ENCODE assay signal across 8 cellular contexts in genomic region chr19:49142866-49143335, GRCh38. TPM values are rescaled to one million over a fixed set of nuclear protein-coding genes. Genes with fewer than 3 reads are reported as not detected.
DNase-seq lines count a peak whose midpoint lies in the region; ATAC-seq and TF ChIP-seq lines count a peak whose summit lies in the region.

No MANE protein-coding gene starts in this region.

- no peaks in the 10 kb centered on the region for H3K36me3 Mint-ChIP-seq in natural killer cell treated with Interleukin-12 subunit alpha and Interleukin-12 subunit beta and Interleukin-15 and Interleukin-18, amount 100 ng/mL, for 72 hours

- H3K9me3 ChIP-seq in BLaER1 treated with 17β-estradiol and CSF1 and Interleukin-3, amounts not matched to agents 10 nM and 100 nM (replicated peaks in 1 of 11): no peaks in the 10 kb centered on the region
- no peaks in the 10 kb centered on the region for H3K9me3 ChIP-seq in subcutaneous abdominal adipose tissue (ENCODE audit: control insufficient read depth in 5 of 5, low read length in 5 of 5)

- H3K27ac ChIP-seq in BLaER1 treated with 17β-estradiol and CSF1 and Interleukin-3, amounts not matched to agents 10 nM and 100 nM: no peak overlapping the region
- H3K27ac ChIP-seq in subcutaneous abdominal adipose tissue (ENCODE audit: low read depth, low read length): no peak overlapping the region

- peak overlapping the region in 1 of 2 donors; percentile 57 for H3K27ac Mint-ChIP-seq in natural killer cell treated with Interleukin-12 subunit alpha and Interleukin-12 subunit beta and Interleukin-15 and Interleukin-18, amount 100 ng/mL, for 72 hours

- peak overlapping the region; percentile 78 for H3K4me3 Mint-ChIP-seq in natural killer cell treated with Interleukin-12 subunit alpha and Interleukin-12 subunit beta and Interleukin-15 and Interleukin-18, amount 100 ng/mL, for 72 hours

- H3K9me3 Mint-ChIP-seq in natural killer cell treated with Interleukin-12 subunit alpha and Interleukin-12 subunit beta and Interleukin-15 and Interleukin-18, amount 100 ng/mL, for 72 hours: no peaks in the 10 kb centered on the region

- H3K4me1 ChIP-seq in BLaER1 treated with 17β-estradiol and CSF1 and Interleukin-3, amounts not matched to agents 10 nM and 100 nM: peaks cover 15 to 60% (median 53%) of the 10 kb centered on the region in 10 experiments
- peaks cover 0 to 24% (median 19%) of the 10 kb centered on the region in 5 donors for H3K4me1 ChIP-seq in subcutaneous abdominal adipose tissue (ENCODE audit: control insufficient read depth in 5 of 5, insufficient read depth in 5 of 5, low read length in 5 of 5)

- DNase-seq in H4 (ENCODE audit: low spot score) (peak; percentile 82), NCI-H748 (lab: John Stamatoyannopoulos, UW; ENCODE audit: unreplicated experiment) (peak; percentile 96), fibroblast of villous mesenchyme (ENCODE audit: low read depth) (peak; percentile 90)
- DNase-seq in activated naive CD4-positive, alpha-beta T cell (lab: John Stamatoyannopoulos, UW): peak in 3 of 4 experiments; percentile 17 to 30 (median 24)
- peak; percentile 85 for DNase-seq in natural killer cell treated with Interleukin-12 subunit alpha and Interleukin-12 subunit beta and Interleukin-15 and Interleukin-18, amount 100 ng/mL, for 72 hours (ENCODE audit: low spot score)

- H3K27me3 ChIP-seq in BLaER1 treated with 17β-estradiol and CSF1 and Interleukin-3, amounts not matched to agents 10 nM and 100 nM: no peaks in the 10 kb centered on the region
- peaks cover 0 to 7% (median 0%) of the 10 kb centered on the region in 5 donors for H3K27me3 ChIP-seq in subcutaneous abdominal adipose tissue (ENCODE audit: control insufficient read depth in 5 of 5, insufficient read depth in 4 of 5, low read length in 5 of 5)

- H3K4me3 ChIP-seq in BLaER1 treated with 17β-estradiol and CSF1 and Interleukin-3, amounts not matched to agents 10 nM and 100 nM: peak overlapping the region; percentile 39 to 63 (median 51); a peak in 16 of 20 replicates
- peak overlapping the region; percentile 75 for H3K4me3 ChIP-seq in fibroblast of villous mesenchyme (ENCODE audit: low read depth, low read length)
- peak overlapping the region; percentile 54 to 69 (median 67) for H3K4me3 ChIP-seq in subcutaneous abdominal adipose tissue (ENCODE audit: low read depth in 1 of 5, low read length in 5 of 5)

- no peak for TF ChIP-seq CTCF in fibroblast of villous mesenchyme (IDR thresholded peaks at IDR 0.05; ENCODE audit: insufficient read depth, low read depth, low read length)

- H3K27me3 Mint-ChIP-seq in natural killer cell treated with Interleukin-12 subunit alpha and Interleukin-12 subunit beta and Interleukin-15 and Interleukin-18, amount 100 ng/mL, for 72 hours: peaks cover 20 to 33% of the 10 kb centered on the region in 2 donors

- peak overlapping the region in 5 of 11 experiments; percentile 41 to 61 (median 57); a peak in 6 of 22 replicates for H3K9ac ChIP-seq in BLaER1 treated with 17β-estradiol and CSF1 and Interleukin-3, amounts not matched to agents 10 nM and 100 nM
- peak overlapping the region in 1 of 5 donors; percentile 37 for H3K9ac ChIP-seq in subcutaneous abdominal adipose tissue (ENCODE audit: low read length in 5 of 5)

- peak; percentile 96 to 98 for ATAC-seq in natural killer cell treated with Interleukin-12 subunit alpha and Interleukin-12 subunit beta and Interleukin-15 and Interleukin-18, amount 100 ng/mL, for 72 hours
- ATAC-seq in HG02870 (IDR thresholded peaks at IDR 0.05; ENCODE audit: unreplicated experiment): no peak

- H4K20me1 ChIP-seq in BLaER1 treated with 17β-estradiol and CSF1 and Interleukin-3, amounts not matched to agents 10 nM and 100 nM: no peaks in the 10 kb centered on the region; a peak in 1 of 22 replicates

- 0 out of 22 replicates have a peak, but pooled peaks cover 0 to 2% (median 0%) of the 10 kb centered on the region in 11 experiments for H3K36me3 ChIP-seq in BLaER1 treated with 17β-estradiol and CSF1 and Interleukin-3, amounts not matched to agents 10 nM and 100 nM
- H3K36me3 ChIP-seq in subcutaneous abdominal adipose tissue (ENCODE audit: control insufficient read depth in 5 of 5, insufficient read depth in 5 of 5, low read length in 5 of 5): no peaks in the 10 kb centered on the region

- H3K4me1 Mint-ChIP-seq in natural killer cell treated with Interleukin-12 subunit alpha and Interleukin-12 subunit beta and Interleukin-15 and Interleukin-18, amount 100 ng/mL, for 72 hours (ENCODE audit: low read depth in 2 of 2): peaks cover 19% of the 10 kb centered on the region in 2 donors

- H3K4me2 ChIP-seq in BLaER1 treated with 17β-estradiol and CSF1 and Interleukin-3, amounts not matched to agents 10 nM and 100 nM: peak overlapping the region; percentile 78 to 94 (median 91)

RNA-seq across cellular contexts. Expression of gene HRC, which starts 12.3 kb away (rescaled TPM):
- 0.06 TPM in 1 of 2 replicates, not detected in the other for total RNA-seq in H4 (2014; rRNA removed; shearing (Covaris generic))
- total RNA-seq in fibroblast of villous mesenchyme: under 0.01 TPM in 1 of 2 replicates, not detected in the other
- not detected for total RNA-seq in natural killer cell treated with Interleukin-12 subunit alpha and Interleukin-12 subunit beta and Interleukin-15 and Interleukin-18, amount 100 ng/mL, for 72 hours

RNA-seq across cellular contexts. Expression of gene TRPM4, which starts 14.7 kb away (rescaled TPM):
- total RNA-seq in H4 (2014; rRNA removed; shearing (Covaris generic)): 3.9 and 5.0 TPM in 2 replicates
- 17.3 and 18.0 TPM in 2 replicates for total RNA-seq in fibroblast of villous mesenchyme
- total RNA-seq in natural killer cell treated with Interleukin-12 subunit alpha and Interleukin-12 subunit beta and Interleukin-15 and Interleukin-18, amount 100 ng/mL, for 72 hours: not detected

RNA-seq across cellular contexts. Expression of gene PPFIA3, which starts 23.6 kb away (rescaled TPM):
- total RNA-seq in H4 (2014; rRNA removed; shearing (Covaris generic)): 5.4 and 6.9 TPM in 2 replicates
- 1.6 and 2.2 TPM in 2 replicates for total RNA-seq in fibroblast of villous mesenchyme
- total RNA-seq in natural killer cell treated with Interleukin-12 subunit alpha and Interleukin-12 subunit beta and Interleukin-15 and Interleukin-18, amount 100 ng/mL, for 72 hours: 10 to 100 TPM in 1 of 2 donors, 1 to 10 TPM in 1; 7.0 to 11.3 TPM

RNA-seq across cellular contexts. Expression of gene C19orf73, which starts 24.0 kb away (rescaled TPM):
- total RNA-seq in H4 (2014; rRNA removed; shearing (Covaris generic)): 0.80 and 7.3 TPM in 2 replicates
- total RNA-seq in fibroblast of villous mesenchyme: 0.32 TPM in 1 of 2 replicates, not detected in the other
- 1 to 10 TPM in 1 of 2 donors, under 1 TPM in 1; 0.95 to 2.9 TPM for total RNA-seq in natural killer cell treated with Interleukin-12 subunit alpha and Interleukin-12 subunit beta and Interleukin-15 and Interleukin-18, amount 100 ng/mL, for 72 hours

RNA-seq across cellular contexts. Expression of gene LIN7B, which starts 28.7 kb away (rescaled TPM):
- 4.1 and 15.2 TPM in 2 replicates for total RNA-seq in H4 (2014; rRNA removed; shearing (Covaris generic))
- 4.8 and 6.5 TPM in 2 replicates for total RNA-seq in fibroblast of villous mesenchyme
- 1 to 10 TPM; 6.0 to 6.1 TPM for total RNA-seq in natural killer cell treated with Interleukin-12 subunit alpha and Interleukin-12 subunit beta and Interleukin-15 and Interleukin-18, amount 100 ng/mL, for 72 hours

Comparison
In these comparisons a context has a peak if more than half of its experiments do, and no peak if none do; other contexts are left out.
1. DNase-seq: peak in every context shown above with its lines; median percentile 96 in NCI-H748; 90 in fibroblast of villous mesenchyme; 85 in natural killer cell treated with Interleukin-12 subunit alpha and Interleukin-12 subunit beta and Interleukin-15 and Interleukin-18, amount 100 ng/mL, for 72 hours; 82 in H4; 24 in activated naive CD4-positive, alpha-beta T cell.